Comparison of ENCODE assay signal across 1 cellular context in genomic region chr20:48827880-48828733, GRCh38.
A peak's percentile ranks its signal among the peaks of the same experiment; 100 is the strongest.
TF ChIP-seq lines count a peak whose summit lies in the region.

Gene PREX1, minus strand, starts transcription at chr20:48827999. Its CDS starts 139 bp downstream, at chr20:48827860.

TF ChIP-seq in K562, 482 proteins besides CTCF, POLR2A, EP300 and RAD21 (continued from another document):
- TF ChIP-seq ID3 (CRISPR knock-in tag; IDR thresholded peaks at IDR 0.05) (no peak), ID3 (tag; IDR thresholded peaks at IDR 0.05) (0 out of 2 replicates have a peak, but pooled peaks have one; percentile 30), HBP1 (CRISPR knock-in tag; IDR thresholded peaks at IDR 0.05) (0 out of 2 replicates have a peak, but pooled peaks have one; percentile 45), HNRNPLL (IDR thresholded peaks at IDR 0.05; ENCODE audit: low read depth, low read length, poor library complexity, severe bottlenecking) (peak; percentile 51), NR2C2 (CRISPR knock-in tag; IDR thresholded peaks at IDR 0.05) (no peak), NR2C2 (tag; IDR thresholded peaks at IDR 0.05) (peak; percentile 29; the same call in 1 of the 2 replicates), POLR2G (IDR thresholded peaks at IDR 0.05; ENCODE audit: low read depth, low read length) (peak; percentile 87), FOSL1 (tag; conservative IDR thresholded peaks at IDR 0.05) (0 out of 2 replicates have a peak, but pooled peaks have one; percentile 34), ZNF354B (CRISPR knock-in tag; IDR thresholded peaks at IDR 0.05) (no peak), SUPT5H (IDR thresholded peaks at IDR 0.05) (0 out of 2 replicates have a peak, but pooled peaks have one; percentile 32), DMBX1 (CRISPR knock-in tag; IDR thresholded peaks at IDR 0.05; ENCODE audit: borderline replicate concordance) (0 out of 2 replicates have a peak, but pooled peaks have one; percentile 16), CXXC5 (CRISPR knock-in tag; IDR thresholded peaks at IDR 0.05) (peak; percentile 92), RBBP5 (IDR thresholded peaks at IDR 0.05; ENCODE audit: borderline replicate concordance, insufficient read depth, low read length, poor library complexity, severe bottlenecking) (peak; percentile 57), GATAD2B (IDR thresholded peaks at IDR 0.05; ENCODE audit: borderline replicate concordance) (peak; percentile 73), TEAD4 (IDR thresholded peaks at IDR 0.05; ENCODE audit: low read length) (no peak), TEAD4 (CRISPR knock-in tag; IDR thresholded peaks at IDR 0.05; ENCODE audit: borderline replicate concordance) (no peak), CREM (IDR thresholded peaks at IDR 0.05; ENCODE audit: low read depth) (peak; percentile 42; the same call in 1 of the 2 replicates), MYC (IDR thresholded peaks at IDR 0.05; ENCODE audit: low read depth, low read length) (peak; percentile 38; the same call in 1 of the 2 replicates), MYC (CRISPR knock-in tag; IDR thresholded peaks at IDR 0.05; ENCODE audit: borderline replicate concordance, low read depth) (no peak), NCOA6 (IDR thresholded peaks at IDR 0.05) (peak; percentile 35; the same call in 1 of the 2 replicates), TAF1 (IDR thresholded peaks at IDR 0.05; ENCODE audit: control insufficient read depth, extremely low read depth, insufficient read depth, low read length, severe bottlenecking) (peak; percentile 30), ZNF583 (CRISPR knock-in tag; IDR thresholded peaks at IDR 0.05) (peak; percentile 26; the same call in 1 of the 2 replicates), MNT (conservative IDR thresholded peaks at IDR 0.05) (peak in 1 of 2 experiments; percentile 74; a peak in 2 of 4 replicates), ZHX1 (conservative IDR thresholded peaks at IDR 0.05; ENCODE audit: low read length) (no peak), ZBTB11 (CRISPR knock-in tag; IDR thresholded peaks at IDR 0.05) (peak in 1 of 3 experiments; percentile 82; a peak in 2 of 6 replicates), ZNF707 (CRISPR knock-in tag; conservative IDR thresholded peaks at IDR 0.05) (no peak), RBM34 (IDR thresholded peaks at IDR 0.05; ENCODE audit: borderline replicate concordance, insufficient read depth, low read length) (peak; percentile 29; the same call in 1 of the 2 replicates), NONO (IDR thresholded peaks at IDR 0.05; ENCODE audit: low read depth in 2 of 2, low read length in 1 of 2) (peak; percentile 52 to 78; a peak in 2 of 4 replicates), MAZ (CRISPR knock-in tag; conservative IDR thresholded peaks at IDR 0.05 in 1 of 2, IDR thresholded peaks at IDR 0.05 in 1 of 2) (peak; percentile 1 to 84; a peak in 2 of 4 replicates), OTX1 (CRISPR knock-in tag; IDR thresholded peaks at IDR 0.05) (0 out of 2 replicates have a peak, but pooled peaks have one; percentile 33)
